Comparison of ENCODE assay signal across 11 cellular contexts in the genomic region with DNA sequence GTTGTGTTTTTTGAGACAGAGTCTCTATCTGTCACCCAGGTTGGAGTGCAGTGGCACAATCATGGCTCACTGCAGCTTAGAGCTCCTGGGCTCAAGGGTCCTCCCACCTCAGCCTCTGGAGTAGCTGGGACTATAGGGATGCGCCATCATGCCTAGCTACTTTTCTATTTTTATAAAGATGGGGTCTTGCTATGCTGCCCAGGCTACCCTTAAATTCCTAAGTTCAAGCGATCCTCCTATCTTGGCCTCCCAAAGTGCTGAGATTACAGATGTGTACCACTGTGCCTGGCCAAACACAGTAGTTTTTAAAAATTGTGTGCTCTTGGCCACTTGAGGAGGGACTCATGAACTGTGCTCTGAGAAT. TPM values are rescaled to one million over a fixed set of nuclear protein-coding genes. Genes with fewer than 3 reads are reported as not detected.
DNase-seq lines count a peak whose midpoint lies in the region; ATAC-seq and TF ChIP-seq lines count a peak whose summit lies in the region.
"Had no signal": no experiment of that assay in that cellular context is flagged by ENCODE, and none has a peak within 500 bp of the region (broad histone marks: within the 10 kb centered on the region; RNA-seq: fewer than 3 reads in every experiment).

No MANE protein-coding gene starts in this region.

- TF ChIP-seq RAD21 in IMR-90 (IDR thresholded peaks at IDR 0.05; ENCODE audit: low read length) = no peak

- H3K4ac ChIP-seq in IMR-90 (ENCODE audit: low read depth, low read length) = no peak overlapping the region

- 0 out of 2 replicates have a peak, but pooled peaks cover 5% of the 10 kb centered on the region for H4K20me1 ChIP-seq in IMR-90 (ENCODE audit: insufficient read depth, low read length)

- H4K5ac ChIP-seq in IMR-90 (ENCODE audit: low read depth, low read length) = no peak overlapping the region

- intact Hi-C loops in IMR-90 (cut with micrococcal nuclease) (no loop called here), colonic mucosa (cut with DNase I) (no loop called here), thyroid gland (cut with DNase I) (no loop called here)

- WGBS in IMR-90 (ENCODE audit: extremely low coverage in 2 of 2, insufficient read length in 1 of 2), 2 experiments = no CpG with 5 or more reads among the region's 2 CpGs
- 93% methylated on average over 2 of the region's 2 CpGs for WGBS in thyroid gland, 2 donors

- H3K9me3 Mint-ChIP-seq in naive thymus-derived CD8-positive, alpha-beta T cell = no peaks in the 10 kb centered on the region

- H3K27me3 Mint-ChIP-seq in naive thymus-derived CD8-positive, alpha-beta T cell = peaks cover 19 to 56% (median 37%) of the 10 kb centered on the region in 5 donors

- H3K4me3 ChIP-seq in AG04450 (ENCODE audit: low read depth, low read length) (peak overlapping the region; percentile 57; the same call in 1 of the 2 replicates), IMR-90 (ENCODE audit: insufficient read depth, low read depth, low read length) (peak overlapping the region; percentile 47), colonic mucosa (peak overlapping the region; percentile 54), thyroid gland (replicated peaks in 1 of 3) (peak overlapping the region in 1 of 3 donors; percentile 36)
- H3K4me3 ChIP-seq: PC-9 had no signal

- peak overlapping the region; percentile 56 for H3K23ac ChIP-seq in IMR-90 (ENCODE audit: low read depth, low read length)

- in situ Hi-C loops in IMR-90 (cut with MboI; ENCODE audit: low sequenced_read_pairs) = no loop called here

- H2BK15ac ChIP-seq in IMR-90 (ENCODE audit: low read depth, low read length) = no peak overlapping the region

- H3K9me3 ChIP-seq in AG04450 (ENCODE audit: control insufficient read depth, insufficient read depth, low read length) (peaks cover 3% of the 10 kb centered on the region), IMR-90 (ENCODE audit: control insufficient read depth, insufficient read depth, low read length) (peaks cover 2% of the 10 kb centered on the region; the same call in 1 of the 2 replicates), colonic mucosa (no peaks in the 10 kb centered on the region), thyroid gland (no peaks in the 10 kb centered on the region)

- no peak overlapping the region for H3K9ac ChIP-seq in IMR-90 (ENCODE audit: low read depth, low read length)
- no peak overlapping the region for H3K9ac ChIP-seq in colonic mucosa (ENCODE audit: low read depth in 2 of 2, low read length in 2 of 2)

- H3K4me2 ChIP-seq in IMR-90 (ENCODE audit: low read depth, low read length) = peak overlapping the region; percentile 77
- H3K4me2 ChIP-seq: PC-9 had no signal

- no peak overlapping the region for H2BK20ac ChIP-seq in IMR-90 (ENCODE audit: low read depth, low read length)

- H3K27ac ChIP-seq in AG04450 (ENCODE audit: low read depth, low read length) = no peak overlapping the region
- H3K27ac ChIP-seq in IMR-90 (ENCODE audit: insufficient read depth, low read length) = no peak overlapping the region
- H3K27ac ChIP-seq in colonic mucosa = no peak overlapping the region
- H3K27ac ChIP-seq in thyroid gland = no peak overlapping the region
- H3K27ac ChIP-seq: epithelial cell of prostate, PC-9 had no signal

- H3K56ac ChIP-seq in IMR-90 (ENCODE audit: extremely low read depth, insufficient read depth, low read length) = no peak overlapping the region

- peak overlapping the region; percentile 91 to 98 (median 94) for H3K4me3 Mint-ChIP-seq in naive thymus-derived CD8-positive, alpha-beta T cell

- H3K18ac ChIP-seq in IMR-90 (ENCODE audit: low read depth, low read length) = no peak overlapping the region

- H2AFZ ChIP-seq in IMR-90 (replicated peaks; ENCODE audit: low read length, poor library complexity) = no peak overlapping the region
- H2AFZ ChIP-seq: PC-9 had no signal

- no peak overlapping the region for H2BK5ac ChIP-seq in IMR-90 (ENCODE audit: low read depth, low read length, poor library complexity, severe bottlenecking)

- no peak for TF ChIP-seq CTCF in AG04450 (IDR thresholded peaks at IDR 0.05; ENCODE audit: low read depth, low read length)
- TF ChIP-seq CTCF in IMR-90 (conservative IDR thresholded peaks at IDR 0.05; ENCODE audit: low read depth, low read length) = no peak
- no peak for TF ChIP-seq CTCF in colonic mucosa (IDR thresholded peaks at IDR 0.05)
- TF ChIP-seq CTCF in thyroid gland (IDR thresholded peaks at IDR 0.05) = no peak

- H3K4me1 ChIP-seq in IMR-90 (ENCODE audit: control insufficient read depth, insufficient read depth, low read length) (no peaks in the 10 kb centered on the region), colonic mucosa (peaks cover 14% of the 10 kb centered on the region), thyroid gland (peaks cover 17 to 20% of the 10 kb centered on the region in 2 donors)

- dilution Hi-C loops in IMR-90 (cut with HindIII; ENCODE audit: low sequenced_read_pairs, unreplicated experiment) = no loop called here

- no peak overlapping the region for H2BK120ac ChIP-seq in IMR-90 (ENCODE audit: low read depth, low read length)

- no peak overlapping the region for H2AK5ac ChIP-seq in IMR-90 (ENCODE audit: low read depth, low read length)

- DNase-seq in AG04450 (ENCODE audit: low read depth, low spot score) (no peak), IMR-90 (no peak), colonic mucosa (no peak), thyroid gland (no peak), DMS79 treated with DMSO at 0.1 percent for 48 hours (lab: John Stamatoyannopoulos, UW) (no peak), OCI-M1 (lab: John Stamatoyannopoulos, UW) (no peak)
- DNase-seq in naive thymus-derived CD8-positive, alpha-beta T cell = no peak
- DNase-seq: PC-9 had no signal

- peaks cover 82% of the 10 kb centered on the region for H3K27me3 ChIP-seq in AG04450 (ENCODE audit: control insufficient read depth, insufficient read depth, low read length)
- peaks cover 88% of the 10 kb centered on the region for H3K27me3 ChIP-seq in IMR-90 (ENCODE audit: control insufficient read depth, insufficient read depth, low read length)
- peaks cover 33% of the 10 kb centered on the region for H3K27me3 ChIP-seq in colonic mucosa
- peaks cover 25% of the 10 kb centered on the region for H3K27me3 ChIP-seq in thyroid gland

- no peak overlapping the region for H3K14ac ChIP-seq in IMR-90 (replicated peaks; ENCODE audit: low read depth, low read length)

- peaks cover 0 to 5% (median 0%) of the 10 kb centered on the region in 3 donors for H3K36me3 Mint-ChIP-seq in naive thymus-derived CD8-positive, alpha-beta T cell

- POLR2A ChIA-PET in AG04450 (lab: Yijun Ruan, JAX) = no interaction called here
- POLR2A ChIA-PET in IMR-90 (lab: Charles Lee; ENCODE audit: unreplicated experiment) = no interaction called here
- POLR2A ChIA-PET in naive thymus-derived CD8-positive, alpha-beta T cell (lab: Charles Lee) = no interaction called here

- no peaks in the 10 kb centered on the region for H3K79me1 ChIP-seq in IMR-90 (ENCODE audit: low read depth in 1 of 2, low read length in 2 of 2)

- no peak overlapping the region for H4K8ac ChIP-seq in IMR-90 (ENCODE audit: low read depth in 2 of 2, low read length in 2 of 2)

- BruUV-seq in IMR-90 (replicated peaks; lab: Mats Ljungman, UMichigan) = no TSS peak

- H3K4me1 Mint-ChIP-seq in naive thymus-derived CD8-positive, alpha-beta T cell = peaks cover 17 to 35% (median 29%) of the 10 kb centered on the region in 4 donors

- H3K27ac Mint-ChIP-seq in naive thymus-derived CD8-positive, alpha-beta T cell = peak overlapping the region in 7 of 10 donors; percentile 73 to 98 (median 90)

- H3K36me3 ChIP-seq in IMR-90 (ENCODE audit: control insufficient read depth, insufficient read depth, low read length) (no peaks in the 10 kb centered on the region), colonic mucosa (no peaks in the 10 kb centered on the region), thyroid gland (no peaks in the 10 kb centered on the region)

- peak; percentile 12; the same call in 1 of the 2 replicates for ATAC-seq in IMR-90 (ENCODE audit: low read depth)
- ATAC-seq in naive thymus-derived CD8-positive, alpha-beta T cell = no peak
- no peak for ATAC-seq in HG02678 (IDR thresholded peaks at IDR 0.05; ENCODE audit: unreplicated experiment)

- no peak overlapping the region for H4K91ac ChIP-seq in IMR-90 (ENCODE audit: insufficient read depth, low read depth, low read length)

- H2AK9ac ChIP-seq in IMR-90 (replicated peaks; ENCODE audit: low read depth, low read length, poor library complexity) = no peak overlapping the region

- TF ChIP-seq POLR2A in IMR-90 (IDR thresholded peaks at IDR 0.05; ENCODE audit: low read depth, low read length) (no peak), thyroid gland (IDR thresholded peaks at IDR 0.05) (no peak)

- 0 out of 2 replicates have a peak, but pooled peaks cover 2% of the 10 kb centered on the region for H3K9me1 ChIP-seq in IMR-90 (ENCODE audit: insufficient read depth, low read length)

- CTCF ChIA-PET in AG04450 (lab: Charles Lee) = no interaction called here
- CTCF ChIA-PET in IMR-90 (lab: Yijun Ruan, JAX) = no interaction called here

TF ChIP-seq in IMR-90, 13 proteins besides CTCF, POLR2A, EP300 and RAD21 (continues in another document):
- TF ChIP-seq MAFK (IDR thresholded peaks at IDR 0.05; ENCODE audit: low read depth, low read length) = no peak

RNA-seq across cellular contexts. Expression of a gene that starts 10.6 kb away (rescaled TPM):
- not detected in 2 replicates for polyA plus RNA-seq in AG04450 (2011; rRNA removed)
- not detected in 2 replicates for polyA minus RNA-seq in AG04450 (2011; rRNA and poly(A)+ RNA removed)
- not detected in 2 replicates for total RNA-seq in IMR-90 (2012; rRNA removed)
- not detected in 2 replicates for polyA plus RNA-seq in IMR-90 (2012; rRNA removed)
- not detected in 2 replicates for polyA plus RNA-seq in IMR-90 (2012; cell fraction: cytosol; rRNA removed)
- not detected in 2 replicates for polyA plus RNA-seq in IMR-90 (2012; cell fraction: nucleus; rRNA removed; ENCODE audit: low replicate concordance)
- under 1 TPM; 0.21 to 0.52 TPM for total RNA-seq in colonic mucosa
- not detected for total RNA-seq in naive thymus-derived CD8-positive, alpha-beta T cell
- polyA plus RNA-seq in naive thymus-derived CD8-positive, alpha-beta T cell = not detected
- not detected for total RNA-seq in thyroid gland
- total RNA-seq: myocyte, PC-9 had no signal

RNA-seq across cellular contexts. Expression of a gene that starts 58.7 kb away (rescaled TPM):
- polyA plus RNA-seq in AG04450 (2011; rRNA removed) (10.8 and 14.1 TPM in 2 replicates), IMR-90 (2012; rRNA removed) (18.6 and 18.7 TPM in 2 replicates)
- 10.9 and 11.3 TPM in 2 replicates for polyA minus RNA-seq in AG04450 (2011; rRNA and poly(A)+ RNA removed)
- total RNA-seq in IMR-90 (2012; rRNA removed) (8.1 and 9.1 TPM in 2 replicates), colonic mucosa (10 to 100 TPM; 11.5 to 32.4 TPM), thyroid gland (1 to 10 TPM; 3.1 to 9.9 (median 6.3) TPM)
- 19.1 and 20.1 TPM in 2 replicates for polyA plus RNA-seq in IMR-90 (2012; cell fraction: cytosol; rRNA removed)
- 20.7 and 36.8 TPM in 2 replicates for polyA plus RNA-seq in IMR-90 (2012; cell fraction: nucleus; rRNA removed; ENCODE audit: low replicate concordance)
- total RNA-seq in naive thymus-derived CD8-positive, alpha-beta T cell = not detected
- polyA plus RNA-seq in naive thymus-derived CD8-positive, alpha-beta T cell = not detected
